ENCODE assay signal across 22 cellular contexts in the genomic region with DNA sequence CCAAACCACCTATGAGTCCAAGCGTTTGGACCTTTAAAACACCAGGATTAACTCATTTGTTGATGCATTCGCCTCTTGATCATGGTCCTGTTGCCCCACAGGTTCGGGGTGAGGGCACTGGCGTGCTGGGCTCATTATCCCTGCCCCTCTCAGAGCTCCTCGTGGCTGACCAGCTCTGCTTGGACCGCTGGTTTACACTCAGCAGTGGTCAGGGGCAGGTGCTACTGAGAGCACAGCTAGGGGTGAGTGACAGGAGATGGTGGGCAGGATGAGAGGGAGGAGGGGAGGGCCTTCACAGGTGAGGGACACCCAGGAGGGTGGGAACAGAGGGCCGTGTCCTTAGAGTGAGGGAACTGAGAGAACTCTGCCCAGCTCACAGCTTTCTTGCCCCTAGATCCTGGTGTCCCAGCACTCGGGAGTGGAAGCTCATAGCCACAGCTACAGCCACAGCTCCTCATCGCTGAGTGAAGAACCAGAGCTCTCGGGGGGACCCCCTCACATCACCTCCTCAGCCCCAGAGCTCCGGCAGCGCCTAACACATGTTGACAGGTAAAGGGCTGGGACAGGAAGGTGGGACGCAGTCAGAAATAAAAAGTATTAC. TPM values are rescaled to one million over a fixed set of nuclear protein-coding genes. Genes with fewer than 3 reads are reported as not detected.
A peak's percentile ranks its signal among the peaks of the same experiment; 100 is the strongest.
DNase-seq lines count a peak whose midpoint lies in the region; ATAC-seq, FAIRE-seq and TF ChIP-seq lines count a peak whose summit lies in the region.
"Had no signal": no experiment of that assay in that cellular context is flagged by ENCODE, and none has a peak within 500 bp of the region (broad histone marks: within the 10 kb centered on the region; RNA-seq: fewer than 3 reads in every experiment).

No MANE protein-coding gene starts in this region.

- H3K9me3 ChIP-seq in lung (ENCODE audit: control insufficient read depth in 2 of 2, insufficient read depth in 1 of 2, low read length in 1 of 2) (no peaks in the 10 kb centered on the region), MG63 (no peaks in the 10 kb centered on the region), small intestine (ENCODE audit: control insufficient read depth, low read depth) (no peaks in the 10 kb centered on the region)
- H3K9me3 ChIP-seq: body of pancreas, SJSA1, tibial nerve had no signal

- H3K9me3 Mint-ChIP-seq in CD14-positive monocyte: peaks cover 0 to 2% (median 0%) of the 10 kb centered on the region in 7 donors
- H3K9me3 Mint-ChIP-seq in activated T-helper 1 cell treated with anti-CD3 and anti-CD28 coated beads, Interleukin-12 subunit alpha, Interleukin-12 subunit beta, Interleukin-2, Interleukin-4 antibody, amounts not matched to agents 30 ng/mL and 10 ng/mL and 1 ng/mL, durations not matched to agents 14 hours and 24 hours and 36 hours: no peaks in the 10 kb centered on the region

- ATAC-seq in lung (ENCODE audit: insufficient read depth, low FRiP score): no peak
- no peak for ATAC-seq in GM18502 (IDR thresholded peaks at IDR 0.05; ENCODE audit: poor library complexity, unreplicated experiment)
- ATAC-seq: body of pancreas, Panc1 had no signal

- peaks cover 0 to 4% of the 10 kb centered on the region in 2 donors for H3K4me1 ChIP-seq in lung (ENCODE audit: control insufficient read depth in 2 of 2, insufficient read depth in 2 of 2, low read length in 2 of 2)
- no peaks in the 10 kb centered on the region for H3K4me1 ChIP-seq in small intestine (ENCODE audit: control insufficient read depth in 2 of 2, insufficient read depth in 1 of 2, low read depth in 1 of 2, low read length in 1 of 2)
- H3K4me1 ChIP-seq: SJSA1 had no signal

- H3K4me3 ChIP-seq in lung: no peak overlapping the region
- H3K4me3 ChIP-seq in MG63: no peak overlapping the region
- H3K4me3 ChIP-seq in small intestine (ENCODE audit: low read depth in 1 of 2, low read length in 2 of 2): no peak overlapping the region
- H3K4me3 ChIP-seq: body of pancreas, SJSA1, tibial nerve had no signal

- intact Hi-C loops in CD14-positive monocyte (cut with micrococcal nuclease): no loop called here
- intact Hi-C loops in activated T-helper 1 cell treated with anti-CD3 and anti-CD28 coated beads, Interleukin-12 subunit alpha, Interleukin-12 subunit beta, Interleukin-2, Interleukin-4 antibody, amounts not matched to agents 30 ng/mL and 10 ng/mL and 1 ng/mL, durations not matched to agents 14 hours and 24 hours and 36 hours (cut with micrococcal nuclease): no loop called here

- FAIRE-seq in small intestine (lab: Jason Lieb, UNC): no peak
- FAIRE-seq: colon, frontal cortex, G401.6 had no signal

- peak overlapping the region; percentile 49 to 75 for H3K4me3 Mint-ChIP-seq in CD14-positive monocyte
- H3K4me3 Mint-ChIP-seq in activated T-helper 1 cell treated with anti-CD3 and anti-CD28 coated beads, Interleukin-12 subunit alpha, Interleukin-12 subunit beta, Interleukin-2, Interleukin-4 antibody, amounts not matched to agents 30 ng/mL and 10 ng/mL and 1 ng/mL, durations not matched to agents 14 hours and 24 hours and 36 hours: no peak overlapping the region

- peak overlapping the region; percentile 85 to 93 (median 89) for H3K27ac Mint-ChIP-seq in CD14-positive monocyte
- H3K27ac Mint-ChIP-seq in activated T-helper 1 cell treated with anti-CD3 and anti-CD28 coated beads, Interleukin-12 subunit alpha, Interleukin-12 subunit beta, Interleukin-2, Interleukin-4 antibody, amounts not matched to agents 30 ng/mL and 10 ng/mL and 1 ng/mL, durations not matched to agents 14 hours and 24 hours and 36 hours: peak overlapping the region; percentile 5

- H3K4me1 Mint-ChIP-seq in CD14-positive monocyte: peaks cover 29% of the 10 kb centered on the region
- H3K4me1 Mint-ChIP-seq in activated T-helper 1 cell treated with anti-CD3 and anti-CD28 coated beads, Interleukin-12 subunit alpha, Interleukin-12 subunit beta, Interleukin-2, Interleukin-4 antibody, amounts not matched to agents 30 ng/mL and 10 ng/mL and 1 ng/mL, durations not matched to agents 14 hours and 24 hours and 36 hours (ENCODE audit: low read depth): peaks cover 33% of the 10 kb centered on the region

- H3K27me3 ChIP-seq in lung (ENCODE audit: control insufficient read depth, insufficient read depth) (no peaks in the 10 kb centered on the region), MG63 (no peaks in the 10 kb centered on the region), small intestine (ENCODE audit: control insufficient read depth in 2 of 2, insufficient read depth in 2 of 2, low read length in 2 of 2) (no peaks in the 10 kb centered on the region)
- H3K27me3 ChIP-seq: body of pancreas, SJSA1, tibial nerve had no signal

- H3K27ac ChIP-seq in 22Rv1: peak overlapping the region; percentile 14; the same call in 1 of the 2 replicates
- peak overlapping the region; percentile 17 to 26 for H3K27ac ChIP-seq in lung (ENCODE audit: low read depth in 1 of 2, low read length in 1 of 2)
- H3K27ac ChIP-seq in small intestine (ENCODE audit: low read depth in 1 of 2, low read length in 1 of 2): no peak overlapping the region
- H3K27ac ChIP-seq: body of pancreas, epithelial cell of prostate, SJSA1 had no signal

- peaks cover 68 to 76% of the 10 kb centered on the region in 2 donors for H3K36me3 Mint-ChIP-seq in CD14-positive monocyte
- peaks cover 69% of the 10 kb centered on the region for H3K36me3 Mint-ChIP-seq in activated T-helper 1 cell treated with anti-CD3 and anti-CD28 coated beads, Interleukin-12 subunit alpha, Interleukin-12 subunit beta, Interleukin-2, Interleukin-4 antibody, amounts not matched to agents 30 ng/mL and 10 ng/mL and 1 ng/mL, durations not matched to agents 14 hours and 24 hours and 36 hours (ENCODE audit: low read depth)

- WGBS in lung, 2 donors: 86 to 88% methylated on average over 13 of the region's 13 CpGs
- WGBS in small intestine, 3 donors: 87 to 89% (median 89%) methylated on average over 13 of the region's 13 CpGs

- H3K27me3 Mint-ChIP-seq in CD14-positive monocyte (ENCODE audit: low read depth in 3 of 3): peaks cover 0 to 2% (median 2%) of the 10 kb centered on the region in 3 donors
- no peaks in the 10 kb centered on the region for H3K27me3 Mint-ChIP-seq in activated T-helper 1 cell treated with anti-CD3 and anti-CD28 coated beads, Interleukin-12 subunit alpha, Interleukin-12 subunit beta, Interleukin-2, Interleukin-4 antibody, amounts not matched to agents 30 ng/mL and 10 ng/mL and 1 ng/mL, durations not matched to agents 14 hours and 24 hours and 36 hours (ENCODE audit: insufficient read depth)

- TF ChIP-seq CTCF in 22Rv1 (IDR thresholded peaks at IDR 0.05) (no peak), CD14-positive monocyte (IDR thresholded peaks at IDR 0.05) (no peak), lung (IDR thresholded peaks at IDR 0.05; ENCODE audit: control extremely low read depth, extremely low read depth) (no peak)

- peaks cover 27 to 50% of the 10 kb centered on the region in 2 donors for H3K36me3 ChIP-seq in lung (ENCODE audit: control insufficient read depth in 2 of 2, insufficient read depth in 2 of 2, low read length in 2 of 2)
- H3K36me3 ChIP-seq in MG63: peaks cover 57% of the 10 kb centered on the region
- peaks cover 8 to 23% of the 10 kb centered on the region in 2 donors for H3K36me3 ChIP-seq in small intestine (ENCODE audit: control insufficient read depth in 2 of 2, insufficient read depth in 2 of 2, low read length in 2 of 2)

- DNase-seq in CD14-positive monocyte (ENCODE audit: low spot score) (no peak), lung (ENCODE audit: low spot score) (no peak), pons (ENCODE audit: low spot score) (no peak), MG63 (no peak), small intestine (no peak)
- no peak for DNase-seq in activated T-helper 1 cell treated with anti-CD3 and anti-CD28 coated beads, Interleukin-12 subunit alpha, Interleukin-12 subunit beta, Interleukin-2, Interleukin-4 antibody, amounts not matched to agents 30 ng/mL and 10 ng/mL and 1 ng/mL, durations not matched to agents 14 hours and 24 hours and 36 hours (ENCODE audit: low spot score)
- DNase-seq: activated gamma-delta T cell, body of pancreas, DMS 273 treated with DMSO at 0.1 percent for 48 hours, KBM-7, NCI-H187, NCI-H345, T-helper 9 cell had no signal

RNA-seq across cellular contexts. Expression of a gene that starts 10.1 kb away (rescaled TPM):
- polyA plus RNA-seq in CD14-positive monocyte (1 to 10 TPM; 4.1 to 4.3 TPM), lung (10 to 100 TPM; 20.7 to 40.3 TPM), small intestine (10 to 100 TPM; 24.8 to 31.2 (median 28.6) TPM)
- 58.8 and 67.6 TPM in 2 replicates for total RNA-seq in activated T-helper 1 cell treated with anti-CD3 and anti-CD28 coated beads, Interleukin-12 subunit alpha, Interleukin-12 subunit beta, Interleukin-2, Interleukin-4 antibody, amounts not matched to agents 30 ng/mL and 10 ng/mL and 1 ng/mL, durations not matched to agents 14 hours and 24 hours and 36 hours
- total RNA-seq in lung: 10 to 100 TPM; 39.1 to 46.1 TPM
- total RNA-seq in MG63 (2014; rRNA removed; shearing (Covaris generic); ENCODE audit: low replicate concordance): 65.7 and 123 TPM in 2 replicates

RNA-seq across cellular contexts. Expression of a gene that starts 14.2 kb away (rescaled TPM):
- polyA plus RNA-seq in CD14-positive monocyte: 10 to 100 TPM; 74.2 to 81.1 TPM
- total RNA-seq in activated T-helper 1 cell treated with anti-CD3 and anti-CD28 coated beads, Interleukin-12 subunit alpha, Interleukin-12 subunit beta, Interleukin-2, Interleukin-4 antibody, amounts not matched to agents 30 ng/mL and 10 ng/mL and 1 ng/mL, durations not matched to agents 14 hours and 24 hours and 36 hours: 159 and 161 TPM in 2 replicates
- 100 to 1,000 TPM in 1 of 2 donors, 10 to 100 TPM in 1; 57.4 to 131 TPM for total RNA-seq in lung
- polyA plus RNA-seq in lung: 10 to 100 TPM; 23.5 to 71.0 TPM
- total RNA-seq in MG63 (2014; rRNA removed; shearing (Covaris generic); ENCODE audit: low replicate concordance): 84.9 and 145 TPM in 2 replicates
- 10 to 100 TPM in 1 of 3 donors, 1 to 10 TPM in 2; 2.7 to 51.8 (median 7.8) TPM for polyA plus RNA-seq in small intestine

RNA-seq across cellular contexts. Expression of a gene that starts 15.9 kb away (rescaled TPM):
- polyA plus RNA-seq in CD14-positive monocyte (1,000 to 10,000 TPM; 3,189 to 3,939 TPM), lung (1,000 to 10,000 TPM; 2,612 to 3,593 TPM), small intestine (1,000 to 10,000 TPM; 2,556 to 4,316 (median 3,376) TPM)
- total RNA-seq in activated T-helper 1 cell treated with anti-CD3 and anti-CD28 coated beads, Interleukin-12 subunit alpha, Interleukin-12 subunit beta, Interleukin-2, Interleukin-4 antibody, amounts not matched to agents 30 ng/mL and 10 ng/mL and 1 ng/mL, durations not matched to agents 14 hours and 24 hours and 36 hours: 786 and 802 TPM in 2 replicates
- total RNA-seq in lung: 1,000 to 10,000 TPM; 1,471 to 1,783 TPM
- total RNA-seq in MG63 (2014; rRNA removed; shearing (Covaris generic); ENCODE audit: low replicate concordance): 1,658 and 1,845 TPM in 2 replicates

RNA-seq across cellular contexts. Expression of a gene that starts 24.2 kb away (rescaled TPM):
- polyA plus RNA-seq in CD14-positive monocyte (1 to 10 TPM; 1.7 to 1.8 TPM), lung (1 to 10 TPM; 3.1 to 3.5 TPM), small intestine (1 to 10 TPM; 1.1 to 2.8 (median 1.3) TPM)
- 13.5 and 13.7 TPM in 2 replicates for total RNA-seq in activated T-helper 1 cell treated with anti-CD3 and anti-CD28 coated beads, Interleukin-12 subunit alpha, Interleukin-12 subunit beta, Interleukin-2, Interleukin-4 antibody, amounts not matched to agents 30 ng/mL and 10 ng/mL and 1 ng/mL, durations not matched to agents 14 hours and 24 hours and 36 hours
- 1 to 10 TPM; 2.5 to 7.9 TPM for total RNA-seq in lung
- 3.5 and 5.3 TPM in 2 replicates for total RNA-seq in MG63 (2014; rRNA removed; shearing (Covaris generic); ENCODE audit: low replicate concordance)

RNA-seq across cellular contexts. Expression of a gene that starts 25.9 kb away (rescaled TPM):
- 1,000 to 10,000 TPM; 2,986 to 3,308 TPM for polyA plus RNA-seq in CD14-positive monocyte
- 3,669 and 3,676 TPM in 2 replicates for total RNA-seq in activated T-helper 1 cell treated with anti-CD3 and anti-CD28 coated beads, Interleukin-12 subunit alpha, Interleukin-12 subunit beta, Interleukin-2, Interleukin-4 antibody, amounts not matched to agents 30 ng/mL and 10 ng/mL and 1 ng/mL, durations not matched to agents 14 hours and 24 hours and 36 hours
- 1,000 to 10,000 TPM; 1,569 to 3,132 TPM for total RNA-seq in lung
- 1,000 to 10,000 TPM; 4,690 to 5,737 TPM for polyA plus RNA-seq in lung
- 1,876 and 4,191 TPM in 2 replicates for total RNA-seq in MG63 (2014; rRNA removed; shearing (Covaris generic); ENCODE audit: low replicate concordance)
- 1,000 to 10,000 TPM; 3,267 to 7,277 (median 6,102) TPM for polyA plus RNA-seq in small intestine

Comparison
In these comparisons a context has a peak if more than half of its experiments do, and no peak if none do; other contexts are left out.
1. H3K27ac ChIP-seq: peak in 22Rv1 (single experiment) and lung (2 of 2); none in small intestine (0 of 2).